ENCODE assay signal across 33 cellular contexts in genomic region chr3:118754614-118755013, GRCh38.
"Had no signal": no experiment of that assay in that cellular context is flagged by ENCODE, and none has a peak within 500 bp of the region (broad histone marks: within the 10 kb centered on the region; RNA-seq: fewer than 3 reads in every experiment).

No MANE protein-coding gene starts in this region.

- H3K9ac ChIP-seq: KMS-11 had no signal

- H3K9me3 ChIP-seq: SJCRH30 had no signal

- H3K4me1 ChIP-seq: SJCRH30 had no signal

- H3K36me3 ChIP-seq: SJCRH30 had no signal

- ATAC-seq: Panc1, Right ventricle myocardium inferior, SK-N-SH treated with all-trans-retinoic acid at 6 μM for 48 hours had no signal

- DNase-seq: Karpas-422, KBM-7, MM.1S, MV-4-11, NCI-H1092, NCI-H1105, NCI-H1417 treated with DMSO at 0.1 percent for 48 hours, NCI-H1436 treated with DMSO at 0.1 percent for 48 hours, NCI-H1694 treated with DMSO at 0.1 percent for 48 hours, NCI-H187 treated with DMSO at 0.1 percent for 48 hours, NCI-H2029, NCI-H2081 treated with DMSO at 0.1 percent for 48 hours, NCI-H2107, NCI-H2171, NCI-H2227 treated with DMSO at 0.1 percent for 48 hours, NCI-H345, NCI-H446, NCI-H510A treated with DMSO at 0.1 percent for 48 hours, NCI-H524 treated with DMSO at 0.1 percent for 48 hours, NCI-H69, NCI-H748 treated with DMSO at 0.1 percent for 48 hours, NCI-H82, PC-9, SHP77, SIG-M5, SJCRH30, SW 1271 had no signal

- H3K4me2 ChIP-seq: KMS-11, PC-9 had no signal

- H3K4me3 ChIP-seq: PC-9, SJCRH30, SK-N-MC had no signal

- H3K27ac ChIP-seq: KMS-11, PC-9, RWPE1, SJCRH30, SK-N-MC had no signal

- H2AFZ ChIP-seq: PC-9 had no signal
